Comparison of ENCODE assay signal across 1 cellular context in genomic region chr20:50115591-50116367, GRCh38.
A peak's percentile ranks its signal among the peaks of the same experiment; 100 is the strongest.
TF ChIP-seq lines count a peak whose summit lies in the region.

No MANE protein-coding gene starts in this region.

TF ChIP-seq in HepG2, 621 proteins besides CTCF, POLR2A, EP300 and RAD21 (continued from another document and continues in another):
- TF ChIP-seq ZNF318 (CRISPR knock-in tag; IDR thresholded peaks at IDR 0.05) (no peak), PAF1 (CRISPR knock-in tag; IDR thresholded peaks at IDR 0.05) (no peak), GLI4 (CRISPR knock-in tag; IDR thresholded peaks at IDR 0.05; ENCODE audit: borderline replicate concordance) (no peak), CREB1 (IDR thresholded peaks at IDR 0.05) (peak; percentile 88), CREB1 (CRISPR knock-in tag; IDR thresholded peaks at IDR 0.05) (peak; percentile 96), ZNF225 (CRISPR knock-in tag; IDR thresholded peaks at IDR 0.05) (no peak), ZFP82 (CRISPR knock-in tag; IDR thresholded peaks at IDR 0.05; ENCODE audit: borderline replicate concordance) (no peak), FOXA3 (CRISPR knock-in tag; IDR thresholded peaks at IDR 0.05) (peak; percentile 64), TFDP1 (CRISPR knock-in tag; IDR thresholded peaks at IDR 0.05; ENCODE audit: borderline replicate concordance) (peak; percentile 87; the same call in 1 of the 2 replicates), ZNF17 (CRISPR knock-in tag; IDR thresholded peaks at IDR 0.05) (no peak), HIVEP1 (CRISPR knock-in tag; IDR thresholded peaks at IDR 0.05) (no peak), ZMAT5 (CRISPR knock-in tag; IDR thresholded peaks at IDR 0.05; ENCODE audit: borderline replicate concordance, low read depth) (no peak), MEIS2 (CRISPR knock-in tag; IDR thresholded peaks at IDR 0.05) (peak; percentile 57; the same call in 1 of the 2 replicates), NRL (CRISPR knock-in tag; IDR thresholded peaks at IDR 0.05; ENCODE audit: borderline replicate concordance) (peak; percentile 67; the same call in 1 of the 2 replicates), ZNF501 (CRISPR knock-in tag; IDR thresholded peaks at IDR 0.05) (peak; percentile 99), ZNF747 (CRISPR knock-in tag; IDR thresholded peaks at IDR 0.05; ENCODE audit: borderline replicate concordance) (peak; percentile 83; the same call in 1 of the 2 replicates), ONECUT2 (CRISPR knock-in tag; IDR thresholded peaks at IDR 0.05) (no peak), ZSCAN25 (CRISPR knock-in tag; IDR thresholded peaks at IDR 0.05) (no peak; the same call in 1 of the 2 replicates), GTF3A (CRISPR knock-in tag; conservative IDR thresholded peaks at IDR 0.05) (no peak), NFYC (CRISPR knock-in tag; IDR thresholded peaks at IDR 0.05) (peak; percentile 49; the same call in 1 of the 2 replicates), ZNF768 (CRISPR knock-in tag; IDR thresholded peaks at IDR 0.05) (no peak), ZSCAN29 (CRISPR knock-in tag; conservative IDR thresholded peaks at IDR 0.05) (0 out of 2 replicates have a peak, but pooled peaks have one; percentile 30), ZNF589 (CRISPR knock-in tag; conservative IDR thresholded peaks at IDR 0.05) (no peak), HES4 (CRISPR knock-in tag; IDR thresholded peaks at IDR 0.05; ENCODE audit: borderline replicate concordance) (no peak), SP2 (CRISPR knock-in tag; IDR thresholded peaks at IDR 0.05) (peak; percentile 72), HOXA5 (CRISPR knock-in tag; IDR thresholded peaks at IDR 0.05) (no peak), ZNF576 (CRISPR knock-in tag; IDR thresholded peaks at IDR 0.05) (no peak), SMARCE1 (IDR thresholded peaks at IDR 0.05; ENCODE audit: borderline replicate concordance) (no peak), SALL2 (CRISPR knock-in tag; IDR thresholded peaks at IDR 0.05) (no peak; the same call in 1 of the 2 replicates), ETV6 (CRISPR knock-in tag; conservative IDR thresholded peaks at IDR 0.05) (0 out of 2 replicates have a peak, but pooled peaks have one; percentile 37), CCAR2 (optimal IDR thresholded peaks at IDR 0.05; ENCODE audit: low read depth, low read length) (no peak), E2F5 (CRISPR knock-in tag; conservative IDR thresholded peaks at IDR 0.05) (peak; percentile 61; the same call in 1 of the 2 replicates), ZFP36 (IDR thresholded peaks at IDR 0.05; ENCODE audit: borderline replicate concordance, low read depth, low read length, partially characterized antibody) (no peak), MZF1 (CRISPR knock-in tag; IDR thresholded peaks at IDR 0.05; ENCODE audit: borderline replicate concordance) (no peak), ZNF619 (CRISPR knock-in tag; IDR thresholded peaks at IDR 0.05) (peak; percentile 26; the same call in 1 of the 2 replicates), CREB3 (CRISPR knock-in tag; IDR thresholded peaks at IDR 0.05) (no peak), ZFYVE20 (CRISPR knock-in tag; IDR thresholded peaks at IDR 0.05; ENCODE audit: borderline replicate concordance, low read depth) (no peak), NFE2L1 (CRISPR knock-in tag; IDR thresholded peaks at IDR 0.05; ENCODE audit: borderline replicate concordance) (no peak), ATF3 (CRISPR knock-in tag; IDR thresholded peaks at IDR 0.05) (no peak), TAF1 (CRISPR knock-in tag; IDR thresholded peaks at IDR 0.05) (peak; percentile 79), NCOA5 (CRISPR knock-in tag; IDR thresholded peaks at IDR 0.05) (no peak), HDAC6 (IDR thresholded peaks at IDR 0.05; ENCODE audit: low read depth, low read length) (peak; percentile 53; the same call in 1 of the 2 replicates), AKNA (CRISPR knock-in tag; IDR thresholded peaks at IDR 0.05; ENCODE audit: borderline replicate concordance) (no peak), KLF9 (CRISPR knock-in tag; IDR thresholded peaks at IDR 0.05; ENCODE audit: low read depth) (peak; percentile 83; the same call in 1 of the 2 replicates), ZNF224 (CRISPR knock-in tag; IDR thresholded peaks at IDR 0.05) (0 out of 2 replicates have a peak, but pooled peaks have one; percentile 41), MED1 (CRISPR knock-in tag; IDR thresholded peaks at IDR 0.05) (peak; percentile 82), THAP7 (CRISPR knock-in tag; IDR thresholded peaks at IDR 0.05) (no peak), CENPT (CRISPR knock-in tag; IDR thresholded peaks at IDR 0.05; ENCODE audit: low read depth) (no peak)
